19 cellular contexts compared by ENCODE assay signal in genomic region chr1:188425687-188426086, GRCh38.
A peak's percentile ranks its signal among the peaks of the same experiment; 100 is the strongest.
DNase-seq lines count a peak whose midpoint lies in the region; ATAC-seq and TF ChIP-seq lines count a peak whose summit lies in the region.
"Had no signal": no experiment of that assay in that cellular context is flagged by ENCODE, and none has a peak within 500 bp of the region (broad histone marks: within the 10 kb centered on the region; RNA-seq: fewer than 3 reads in every experiment).

No MANE protein-coding gene starts in this region.

- no peak overlapping the region for H2AFZ ChIP-seq in GM23338

- DNase-seq in HPDE6-E6E7 (ENCODE audit: extremely low spot score), result peak; percentile 2
- DNase-seq in adipocyte (ENCODE audit: low read depth), result peak; percentile 77
- DNase-seq in fibroblast of mammary gland (ENCODE audit: low read depth), result peak; percentile 40
- no peak for DNase-seq in stimulated activated CD4-positive, alpha-beta T cell treated with anti-CD3 and anti-CD28 coated beads, Interleukin-4, amount 100 ng/mL, for 1 hour
- DNase-seq in GM23338 (ENCODE audit: low spot score), result no peak
- no peak for DNase-seq in H4 (ENCODE audit: low spot score)
- DNase-seq: activated CD4-positive, alpha-beta T cell treated with anti-CD3 and anti-CD28 coated beads for 48 hours; activated CD8-positive, alpha-beta memory T cell treated with anti-CD3 and anti-CD28 coated beads, Interleukin-2, amount 50 U/mL, for 48 hours; anterior cingulate cortex; Calu3; colonic mucosa; heart right ventricle; NCI-H1417 treated with DMSO at 0.1 percent for 48 hours; NCI-H2171 treated with DMSO at 0.1 percent for 48 hours; ovary; stimulated activated CD4-positive, alpha-beta T cell treated with anti-CD3 and anti-CD28 coated beads, Interleukin-2, amount 100 ng/mL, for 48 hours had no signal

- H3K36me3 Mint-ChIP-seq in GM23338 (ENCODE audit: low read depth), result no peaks in the 10 kb centered on the region

- no peaks in the 10 kb centered on the region for H3K79me2 ChIP-seq in GM23338 (replicated peaks; ENCODE audit: insufficient read depth)

- H3K4me1 ChIP-seq in adipocyte (ENCODE audit: control insufficient read depth, insufficient read depth, low read length) (no peaks in the 10 kb centered on the region), GM23338 (ENCODE audit: insufficient read depth) (no peaks in the 10 kb centered on the region)
- H3K4me1 ChIP-seq: BLaER1, colonic mucosa, heart right ventricle had no signal

- TF ChIP-seq CTCF in fibroblast of mammary gland (conservative IDR thresholded peaks at IDR 0.05; ENCODE audit: control insufficient read depth, insufficient read depth, low read depth, low read length) (no peak), GM23338 (conservative IDR thresholded peaks at IDR 0.05; ENCODE audit: low read depth in 2 of 2) (no peak)

- H3K27ac ChIP-seq in GM23338 (ENCODE audit: low read depth), result no peak overlapping the region
- H3K27ac ChIP-seq: BLaER1, colonic mucosa, heart right ventricle, ovary had no signal

- no peak overlapping the region for H3K4me2 ChIP-seq in GM23338
- H3K4me2 ChIP-seq: BLaER1 had no signal

- H4K20me1 ChIP-seq in GM23338 (replicated peaks; ENCODE audit: insufficient read depth), result no peaks in the 10 kb centered on the region
- H4K20me1 ChIP-seq: BLaER1 had no signal

- no peaks in the 10 kb centered on the region for H3K9me2 ChIP-seq in GM23338 (ENCODE audit: insufficient read depth)

- H3K27me3 ChIP-seq in adipocyte (replicated peaks; ENCODE audit: control insufficient read depth, insufficient read depth, low read length) (no peaks in the 10 kb centered on the region), GM23338 (ENCODE audit: insufficient read depth) (no peaks in the 10 kb centered on the region)
- H3K27me3 ChIP-seq: BLaER1, colonic mucosa, heart right ventricle, ovary had no signal

- H3K9me3 Mint-ChIP-seq in GM23338, result no peaks in the 10 kb centered on the region

- no peaks in the 10 kb centered on the region for H3K4me1 Mint-ChIP-seq in GM23338

- no peak overlapping the region for H3K4me3 Mint-ChIP-seq in GM23338

- no peaks in the 10 kb centered on the region for H3F3A ChIP-seq in GM23338 (replicated peaks; ENCODE audit: low read depth)

- no peak overlapping the region for H3K27ac Mint-ChIP-seq in GM23338

- H3K27me3 Mint-ChIP-seq in GM23338 (ENCODE audit: insufficient read depth, low read depth, poor library complexity), result no peaks in the 10 kb centered on the region

- H3K9ac ChIP-seq in adipocyte (ENCODE audit: low read length), result no peak overlapping the region
- H3K9ac ChIP-seq: BLaER1 had no signal

- ATAC-seq in GM19351 (IDR thresholded peaks at IDR 0.05; ENCODE audit: unreplicated experiment), result no peak
- no peak for ATAC-seq in GM23338
- ATAC-seq: heart right ventricle had no signal

- H3K36me3 ChIP-seq in adipocyte (ENCODE audit: control insufficient read depth, insufficient read depth, low read length, severe bottlenecking), result no peaks in the 10 kb centered on the region
- no peaks in the 10 kb centered on the region for H3K36me3 ChIP-seq in GM23338 (ENCODE audit: insufficient read depth)
- H3K36me3 ChIP-seq: BLaER1, colonic mucosa, heart right ventricle, ovary had no signal

- H3K9me3 ChIP-seq in adipocyte (ENCODE audit: control insufficient read depth, low read length), result no peaks in the 10 kb centered on the region
- H3K9me3 ChIP-seq: BLaER1, colonic mucosa, ovary had no signal

- H3K4me3 ChIP-seq in adipocyte (ENCODE audit: low read length) (no peak overlapping the region), fibroblast of mammary gland (ENCODE audit: control insufficient read depth, low read depth, low read length) (no peak overlapping the region), GM23338 (no peak overlapping the region)
- H3K4me3 ChIP-seq: BLaER1, colonic mucosa, heart right ventricle, lung, ovary had no signal

TF ChIP-seq in GM23338, 12 proteins besides CTCF, POLR2A, EP300 and RAD21 (continues in another document):
- no peak for TF ChIP-seq CREB1 (CRISPR knock-in tag; IDR thresholded peaks at IDR 0.05; ENCODE audit: low read depth)
- TF ChIP-seq STAT1 (IDR thresholded peaks at IDR 0.05; ENCODE audit: unreplicated experiment), result no peak
- TF ChIP-seq EZH2phosphoT487 (IDR thresholded peaks at IDR 0.05; ENCODE audit: unreplicated experiment), result no peak
- TF ChIP-seq ZNF114 (CRISPR knock-in tag; IDR thresholded peaks at IDR 0.05), result no peak
- no peak for TF ChIP-seq POLR2AphosphoS5 (IDR thresholded peaks at IDR 0.05; ENCODE audit: low read depth)
- TF ChIP-seq JUNB (IDR thresholded peaks at IDR 0.05; ENCODE audit: unreplicated experiment), result no peak
- no peak for TF ChIP-seq EZH2 (IDR thresholded peaks at IDR 0.05; ENCODE audit: low read depth, unreplicated experiment)
- no peak for TF ChIP-seq REST (IDR thresholded peaks at IDR 0.05; ENCODE audit: unreplicated experiment)

Comparison
In these comparisons a context has a peak if more than half of its experiments do, and no peak if none do; other contexts are left out.
1. DNase-seq: peak in HPDE6-E6E7 (single experiment), adipocyte (single experiment) and fibroblast of mammary gland (single experiment); none in stimulated activated CD4-positive, alpha-beta T cell treated with anti-CD3 and anti-CD28 coated beads, Interleukin-4, amount 100 ng/mL, for 1 hour (single experiment), GM23338 (single experiment) and H4 (single experiment).